Comparison of ENCODE assay signal across 25 cellular contexts in genomic region chr11:73591050-73591449, GRCh38. TPM values are rescaled to one million over a fixed set of nuclear protein-coding genes. Genes with fewer than 3 reads are reported as not detected.
"Had no signal": no experiment of that assay in that cellular context is flagged by ENCODE, and none has a peak within 500 bp of the region (broad histone marks: within the 10 kb centered on the region; RNA-seq: fewer than 3 reads in every experiment).

No MANE protein-coding gene starts in this region.

- H3K27me3 Mint-ChIP-seq: activated CD8-positive, alpha-beta memory T cell treated with anti-CD3 and anti-CD28 coated beads, Interleukin-2, amount 10 ng/mL, durations not matched to agents 7 days and 5 days; activated naive CD8-positive, alpha-beta T cell; activated T-cell treated with anti-CD3 and anti-CD28 coated beads, Interleukin-2, amount 50 U/mL, for 24 hours; brain had no signal

- H3K27me3 ChIP-seq: SJSA1 had no signal

- H3K27ac ChIP-seq: SJSA1 had no signal

- H3K4me3 Mint-ChIP-seq: activated CD8-positive, alpha-beta memory T cell treated with anti-CD3 and anti-CD28 coated beads, Interleukin-2, amount 10 ng/mL, durations not matched to agents 7 days and 5 days; activated naive CD8-positive, alpha-beta T cell; activated T-cell treated with anti-CD3 and anti-CD28 coated beads, Interleukin-2, amount 50 U/mL, for 24 hours; brain; T-helper 1 cell treated with Interleukin-12 subunit alpha and Interleukin-12 subunit beta and Interleukin-4 antibody, amounts not matched to agents 30 μg/mL and 1 μg/mL, for 36 hours had no signal

- H3K9me3 Mint-ChIP-seq: activated T-cell treated with anti-CD3 and anti-CD28 coated beads, Interleukin-2, amount 50 U/mL, for 24 hours; T-helper 1 cell treated with Interleukin-12 subunit alpha and Interleukin-12 subunit beta and Interleukin-4 antibody, amounts not matched to agents 30 μg/mL and 1 μg/mL, for 36 hours had no signal

- H3K9me3 ChIP-seq: SJSA1 had no signal

- DNase-seq: activated CD4-positive, alpha-beta T cell treated with anti-CD3 and anti-CD28 coated beads for 48 hours; activated CD4-positive, alpha-beta T cell treated with anti-CD3 and anti-CD28 coated beads, Interleukin-2, amount 50 U/mL, for 48 hours; activated CD4-positive, CD25-positive, alpha-beta regulatory T cell treated with anti-CD3 and anti-CD28 coated beads, Interleukin-2, amount 50 U/mL, for 72 hours; activated CD8-positive, alpha-beta memory T cell treated with anti-CD3 and anti-CD28 coated beads, Interleukin-2, amount 10 ng/mL, durations not matched to agents 7 days and 5 days; activated effector memory CD4-positive, alpha-beta T cell treated with anti-CD3 and anti-CD28 coated beads, Interleukin-2, amount 50 U/mL, for 16 hours; activated naive CD4-positive, alpha-beta T cell treated with Interleukin-2 at 50 U/mL for 16 hours; activated T-cell treated with anti-CD3 and anti-CD28 coated beads, Interleukin-2, amount 50 U/mL, for 24 hours; amygdala; cerebellar nuclear complex; KBM-7; MV-4-11; NCI-H1092 treated with DMSO at 0.1 percent for 48 hours; NCI-H1417 treated with DMSO at 0.1 percent for 48 hours; NCI-H1694 treated with DMSO at 0.1 percent for 48 hours; NCI-H2029 treated with DMSO at 0.1 percent for 48 hours; NCI-H446; NCI-H524; PC-3; SHP77 had no signal

- ATAC-seq: activated CD8-positive, alpha-beta memory T cell treated with anti-CD3 and anti-CD28 coated beads, Interleukin-2, amount 10 ng/mL, durations not matched to agents 7 days and 5 days; PC-3; SK-N-SH treated with all-trans-retinoic acid at 6 μM for 48 hours had no signal

- H3K4me3 ChIP-seq: SJSA1 had no signal

- H3K27ac Mint-ChIP-seq: activated CD8-positive, alpha-beta memory T cell treated with anti-CD3 and anti-CD28 coated beads, Interleukin-2, amount 10 ng/mL, durations not matched to agents 7 days and 5 days; activated naive CD8-positive, alpha-beta T cell; activated T-cell treated with anti-CD3 and anti-CD28 coated beads, Interleukin-2, amount 50 U/mL, for 24 hours; brain; T-helper 1 cell treated with Interleukin-12 subunit alpha and Interleukin-12 subunit beta and Interleukin-4 antibody, amounts not matched to agents 30 μg/mL and 1 μg/mL, for 36 hours had no signal

- H3K36me3 ChIP-seq: SJSA1 had no signal

RNA-seq across cellular contexts. Expression of gene PLEKHB1, which starts 55.3 kb away (rescaled TPM):
- total RNA-seq: MCF 10A, SJSA1 had no signal
